14 cellular contexts compared by ENCODE assay signal in genomic region chr2:68768461-68768860, GRCh38. TPM values are rescaled to one million over a fixed set of nuclear protein-coding genes. Genes with fewer than 3 reads are reported as not detected.
A peak's percentile ranks its signal among the peaks of the same experiment; 100 is the strongest.
DNase-seq lines count a peak whose midpoint lies in the region; ATAC-seq, FAIRE-seq and TF ChIP-seq lines count a peak whose summit lies in the region.
"Had no signal": no experiment of that assay in that cellular context is flagged by ENCODE, and none has a peak within 500 bp of the region (broad histone marks: within the 10 kb centered on the region; RNA-seq: fewer than 3 reads in every experiment).

No MANE protein-coding gene starts in this region.

- no peak overlapping the region for H4K91ac ChIP-seq in H9 (ENCODE audit: insufficient read length, low read depth, low read length)

- peak; percentile 77 for FAIRE-seq in GM12892 (lab: Jason Lieb, UNC)
- no peak for FAIRE-seq in H54 (lab: Jason Lieb, UNC)

- no peaks in the 10 kb centered on the region for H3K36me3 ChIP-seq in lower lobe of right lung
- H3K36me3 ChIP-seq: esophagus squamous epithelium had no signal

- no peak overlapping the region for H3K4me2 ChIP-seq in H9 (ENCODE audit: insufficient read depth, insufficient read length, low read length)
- H3K4me2 ChIP-seq: SK-N-SH had no signal

- H2AFZ ChIP-seq in H9 (ENCODE audit: low read length) = no peak overlapping the region

- no peak for TF ChIP-seq CTCF in CD14-positive monocyte (IDR thresholded peaks at IDR 0.05)
- TF ChIP-seq CTCF in activated B cell treated with CpG ODN at 0.5 μM for 24 hours (IDR thresholded peaks at IDR 0.05) = no peak
- no peak for TF ChIP-seq CTCF in lower lobe of right lung (IDR thresholded peaks at IDR 0.05)
- no peak for TF ChIP-seq CTCF in H9 (conservative IDR thresholded peaks at IDR 0.05)

- POLR2A ChIA-PET in activated B cell treated with CpG ODN at 0.5 μM for 24 hours (lab: Charles Lee) = interaction anchor here (0.7 to 22.0 kb wide), 14 partner anchors 11 to 140 kb away, joined by 3 to 1418 read pairs (median 6); partner anchors contain the start of gene ARHGAP25

- no peak overlapping the region for H3K4ac ChIP-seq in H9 (ENCODE audit: low read depth, low read length)

- H3K14ac ChIP-seq in H9 (ENCODE audit: insufficient read depth, low read length) = no peak overlapping the region

- CTCF ChIA-PET in activated B cell treated with CpG ODN at 0.5 μM for 24 hours (lab: Charles Lee) = interaction anchor here (0.7 to 1.7 kb wide), 3 partner anchors 13 to 20 kb away, joined by 3 to 7 read pairs (median 3); no protein-coding TSS in a partner anchor

- H3K23me2 ChIP-seq in H9 (ENCODE audit: insufficient read length, low read depth, low read length, poor library complexity, severe bottlenecking) = no peaks in the 10 kb centered on the region

- WGBS in H9 (ENCODE audit: extremely low coverage, insufficient read length, low lambda C conversion rate) = no CpG with 5 or more reads among the region's 3 CpGs

- no peak overlapping the region for H3K23ac ChIP-seq in H9 (ENCODE audit: insufficient read length, low read depth, low read length)

- H3K27me3 ChIP-seq in lower lobe of right lung (ENCODE audit: low read depth) = no peaks in the 10 kb centered on the region
- no peaks in the 10 kb centered on the region for H3K27me3 ChIP-seq in H9 (ENCODE audit: insufficient read depth, low read length)
- H3K27me3 ChIP-seq: esophagus squamous epithelium had no signal

- H2BK120ac ChIP-seq in H9 (ENCODE audit: low read depth, low read length, poor library complexity, severe bottlenecking) = no peak overlapping the region

- intact Hi-C loops in CD14-positive monocyte (cut with micrococcal nuclease) = loop anchor here in 1 of 2 donors (5.0 kb wide), 1 partner anchor 39 kb away; no protein-coding TSS in a partner anchor
- intact Hi-C loops in activated B cell treated with CpG ODN at 0.5 μM for 24 hours (cut with micrococcal nuclease) = no loop called here
- intact Hi-C loops in lower lobe of right lung (cut with DNase I) = no loop called here
- intact Hi-C loops in left cardiac atrium (cut with DNase I) = no loop called here

- H3K27ac Mint-ChIP-seq in CD14-positive monocyte = peak overlapping the region; percentile 15 to 93 (median 89)
- peak overlapping the region; percentile 96 for H3K27ac Mint-ChIP-seq in activated B cell treated with CpG ODN at 0.5 μM for 24 hours
- H3K27ac Mint-ChIP-seq in H9 = no peak overlapping the region

- H3K27me3 Mint-ChIP-seq in CD14-positive monocyte (ENCODE audit: low read depth in 3 of 3) (no peaks in the 10 kb centered on the region), activated B cell treated with CpG ODN at 0.5 μM for 24 hours (no peaks in the 10 kb centered on the region), H9 (ENCODE audit: low read depth) (no peaks in the 10 kb centered on the region)

- no peak overlapping the region for H3K4me3 ChIP-seq in lower lobe of right lung
- H3K4me3 ChIP-seq: esophagus squamous epithelium had no signal

- H3K79me1 ChIP-seq in H9 (ENCODE audit: insufficient read depth, low read depth, low read length, poor library complexity, severe bottlenecking) = no peaks in the 10 kb centered on the region

- H3K4me1 Mint-ChIP-seq in CD14-positive monocyte = peaks cover 95% of the 10 kb centered on the region
- peaks cover 99% of the 10 kb centered on the region for H3K4me1 Mint-ChIP-seq in activated B cell treated with CpG ODN at 0.5 μM for 24 hours
- H3K4me1 Mint-ChIP-seq in H9 = peaks cover 27 to 37% of the 10 kb centered on the region in 2 experiments

- no peak overlapping the region for H2BK15ac ChIP-seq in H9 (ENCODE audit: low read depth, low read length)

- no peak overlapping the region for H3T11ph ChIP-seq in H9 (ENCODE audit: low read length)

- no peak overlapping the region for H2BK5ac ChIP-seq in H9 (ENCODE audit: insufficient read length, low read length)

- H3K4me1 ChIP-seq in lower lobe of right lung (peaks cover 99% of the 10 kb centered on the region), H9 (ENCODE audit: insufficient read depth, low read length) (peaks cover 5% of the 10 kb centered on the region)

- no peak overlapping the region for H4K5ac ChIP-seq in H9 (ENCODE audit: insufficient read length, low read depth, low read length)

- no peaks in the 10 kb centered on the region for H4K20me1 ChIP-seq in H9 (ENCODE audit: control insufficient read depth, insufficient read depth, insufficient read length)

- H4K8ac ChIP-seq in H9 (replicated peaks; ENCODE audit: insufficient read length, low read depth, low read length) = no peak overlapping the region

- TF ChIP-seq POLR2A in GM12892 (IDR thresholded peaks at IDR 0.05; ENCODE audit: low read depth, low read length) = no peak
- TF ChIP-seq POLR2A in H54 (IDR thresholded peaks at IDR 0.05; ENCODE audit: low read depth, low read length) = no peak

- H3K4me3 Mint-ChIP-seq in CD14-positive monocyte (no peak overlapping the region), activated B cell treated with CpG ODN at 0.5 μM for 24 hours (peak overlapping the region; percentile 67), H9 (no peak overlapping the region)

- no peak overlapping the region for H3K56ac ChIP-seq in H9 (ENCODE audit: insufficient read length, low read depth, low read length)

- H3K9me3 Mint-ChIP-seq in CD14-positive monocyte (peaks cover 0 to 4% (median 0%) of the 10 kb centered on the region in 7 donors), activated B cell treated with CpG ODN at 0.5 μM for 24 hours (no peaks in the 10 kb centered on the region), H9 (no peaks in the 10 kb centered on the region; a peak in 1 of 5 replicates)

- H3K9me3 ChIP-seq in lower lobe of right lung (no peaks in the 10 kb centered on the region), H9 (ENCODE audit: control insufficient read depth, low read depth, low read length) (no peaks in the 10 kb centered on the region)
- H3K9me3 ChIP-seq: esophagus squamous epithelium, SK-N-SH had no signal

- ATAC-seq in activated B cell treated with CpG ODN at 0.5 μM for 24 hours (ENCODE audit: low read depth) (peak; percentile 6), lower lobe of right lung (no peak), left cardiac atrium (no peak), GM18517 (IDR thresholded peaks at IDR 0.05; ENCODE audit: unreplicated experiment) (no peak)

- H2BK20ac ChIP-seq in H9 (ENCODE audit: low read depth, low read length, poor library complexity, severe bottlenecking) = no peak overlapping the region

- DNase-seq in CD14-positive monocyte (ENCODE audit: low spot score) (no peak), GM12892 (ENCODE audit: insufficient read length) (no peak), activated B cell treated with CpG ODN at 0.5 μM for 24 hours (no peak), lower lobe of right lung (no peak), H9 (no peak), left cardiac atrium (no peak), H54 (ENCODE audit: insufficient read length, low spot score) (no peak)
- DNase-seq: dermis blood vessel endothelial cell, esophagus squamous epithelium, NCI-H345, SK-N-SH had no signal

- no peak overlapping the region for H2AK5ac ChIP-seq in H9 (ENCODE audit: insufficient read length, low read length)

- H3K9ac ChIP-seq in H9 (ENCODE audit: extremely low read depth, insufficient read length, low read length) = no peak overlapping the region
- H3K9ac ChIP-seq: SK-N-SH had no signal

- no peak overlapping the region for H3K18ac ChIP-seq in H9 (ENCODE audit: insufficient read length, low read depth, low read length)

- no peak overlapping the region for H2BK12ac ChIP-seq in H9 (ENCODE audit: insufficient read length, low read depth, low read length)

- H3K36me3 Mint-ChIP-seq in CD14-positive monocyte (peaks cover 17 to 23% of the 10 kb centered on the region in 2 donors), activated B cell treated with CpG ODN at 0.5 μM for 24 hours (ENCODE audit: low read depth) (peaks cover 2% of the 10 kb centered on the region), H9 (ENCODE audit: insufficient read depth in 1 of 3, low read depth in 3 of 3) (no peaks in the 10 kb centered on the region; a peak in 1 of 7 replicates)

- H3K79me2 ChIP-seq in H9 (ENCODE audit: insufficient read depth, low read length) = no peaks in the 10 kb centered on the region

- peak overlapping the region; percentile 19 for H3K27ac ChIP-seq in lower lobe of right lung
- H3K27ac ChIP-seq in H9 (ENCODE audit: insufficient read length, low read depth, low read length) = no peak overlapping the region
- H3K27ac ChIP-seq: VCaP had no signal

RNA-seq across cellular contexts. Expression of gene ARHGAP25, which starts 33.9 kb away (rescaled TPM):
- polyA plus RNA-seq in CD14-positive monocyte = 10 to 100 TPM; 20.8 to 36.3 TPM
- polyA plus RNA-seq in GM12892 (2012; ENCODE audit: missing spikeins) = 11.1 TPM
- total RNA-seq in activated B cell treated with CpG ODN at 0.5 μM for 24 hours (324 and 336 TPM in 2 replicates), lower lobe of right lung (48.5 TPM), H9 (2021) (1.3 TPM in 2 replicates), left cardiac atrium (10 to 100 TPM in 1 of 2 donors, 1 to 10 TPM in 1; 6.8 to 11.0 TPM)
- polyA plus RNA-seq: BJ, SK-N-SH had no signal

Comparison
In these comparisons a context has a peak if more than half of its experiments do, and no peak if none do; other contexts are left out.
1. H3K27ac Mint-ChIP-seq: peak in CD14-positive monocyte (7 of 7) and activated B cell treated with CpG ODN at 0.5 μM for 24 hours (single experiment); none in H9 (0 of 3).